In the genomic region with DNA sequence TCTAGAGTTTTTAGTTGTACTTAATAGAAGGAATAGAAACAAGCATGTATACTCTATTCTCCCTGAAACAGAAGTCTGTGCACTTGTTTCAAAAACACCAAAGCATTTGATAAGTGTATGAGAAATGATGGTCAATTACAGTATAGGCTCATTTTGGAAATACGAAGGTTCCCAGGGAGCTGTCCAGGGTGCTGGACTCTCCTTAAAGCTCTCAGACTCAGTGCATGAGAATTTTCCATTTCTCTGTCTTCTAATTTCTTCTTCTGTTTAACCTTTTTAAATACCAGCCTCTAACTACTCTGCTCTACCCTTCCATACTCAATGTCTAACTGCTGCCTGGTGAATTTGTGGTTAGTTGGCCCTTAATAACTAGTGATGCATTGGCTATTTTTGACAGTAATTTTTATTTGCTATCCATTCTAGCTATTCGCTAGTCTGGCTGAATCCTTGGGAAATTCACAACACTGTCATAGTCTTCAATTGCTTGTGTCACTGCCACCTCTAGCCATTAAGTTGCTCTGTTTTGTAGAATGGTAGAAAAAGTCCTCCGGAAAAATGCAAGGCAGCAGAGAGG, we compare ENCODE assay signal across 2 cellular contexts.
TF ChIP-seq lines count a peak whose summit lies in the region.

No MANE protein-coding gene starts in this region.

TF ChIP-seq in SK-N-SH, 30 proteins besides CTCF, POLR2A, EP300 and RAD21 (continued from another document):
- TF ChIP-seq, protein P1, sequence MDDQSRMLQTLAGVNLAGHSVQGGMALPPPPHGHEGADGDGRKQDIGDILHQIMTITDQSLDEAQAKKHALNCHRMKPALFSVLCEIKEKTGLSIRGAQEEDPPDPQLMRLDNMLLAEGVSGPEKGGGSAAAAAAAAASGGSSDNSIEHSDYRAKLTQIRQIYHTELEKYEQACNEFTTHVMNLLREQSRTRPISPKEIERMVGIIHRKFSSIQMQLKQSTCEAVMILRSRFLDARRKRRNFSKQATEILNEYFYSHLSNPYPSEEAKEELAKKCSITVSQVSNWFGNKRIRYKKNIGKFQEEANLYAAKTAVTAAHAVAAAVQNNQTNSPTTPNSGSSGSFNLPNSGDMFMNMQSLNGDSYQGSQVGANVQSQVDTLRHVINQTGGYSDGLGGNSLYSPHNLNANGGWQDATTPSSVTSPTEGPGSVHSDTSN (IDR thresholded peaks at IDR 0.05), result no peak

TF ChIP-seq in SK-N-SH treated with all-trans-retinoic acid at 6 μM for 48 hours, 23 proteins besides CTCF, POLR2A, EP300 and RAD21 (continued from another document):
- TF ChIP-seq, protein P2, sequence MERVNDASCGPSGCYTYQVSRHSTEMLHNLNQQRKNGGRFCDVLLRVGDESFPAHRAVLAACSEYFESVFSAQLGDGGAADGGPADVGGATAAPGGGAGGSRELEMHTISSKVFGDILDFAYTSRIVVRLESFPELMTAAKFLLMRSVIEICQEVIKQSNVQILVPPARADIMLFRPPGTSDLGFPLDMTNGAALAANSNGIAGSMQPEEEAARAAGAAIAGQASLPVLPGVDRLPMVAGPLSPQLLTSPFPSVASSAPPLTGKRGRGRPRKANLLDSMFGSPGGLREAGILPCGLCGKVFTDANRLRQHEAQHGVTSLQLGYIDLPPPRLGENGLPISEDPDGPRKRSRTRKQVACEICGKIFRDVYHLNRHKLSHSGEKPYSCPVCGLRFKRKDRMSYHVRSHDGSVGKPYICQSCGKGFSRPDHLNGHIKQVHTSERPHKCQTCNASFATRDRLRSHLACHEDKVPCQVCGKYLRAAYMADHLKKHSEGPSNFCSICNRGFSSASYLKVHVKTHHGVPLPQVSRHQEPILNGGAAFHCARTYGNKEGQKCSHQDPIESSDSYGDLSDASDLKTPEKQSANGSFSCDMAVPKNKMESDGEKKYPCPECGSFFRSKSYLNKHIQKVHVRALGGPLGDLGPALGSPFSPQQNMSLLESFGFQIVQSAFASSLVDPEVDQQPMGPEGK (CRISPR knock-in tag; IDR thresholded peaks at IDR 0.05; ENCODE audit: borderline replicate concordance), result no peak
- TF ChIP-seq OSR1 (CRISPR knock-in tag; IDR thresholded peaks at IDR 0.05) (no peak), RARB (CRISPR knock-in tag; IDR thresholded peaks at IDR 0.05) (no peak), ISL1 (CRISPR knock-in tag; IDR thresholded peaks at IDR 0.05) (no peak), CREB5 (CRISPR knock-in tag; IDR thresholded peaks at IDR 0.05; ENCODE audit: low read depth) (no peak), ARNTL (CRISPR knock-in tag; IDR thresholded peaks at IDR 0.05; ENCODE audit: borderline replicate concordance, low read depth) (no peak), ZFP30 (CRISPR knock-in tag; IDR thresholded peaks at IDR 0.05) (no peak)
